ENCODE assay signal across 8 cellular contexts in the genomic region with DNA sequence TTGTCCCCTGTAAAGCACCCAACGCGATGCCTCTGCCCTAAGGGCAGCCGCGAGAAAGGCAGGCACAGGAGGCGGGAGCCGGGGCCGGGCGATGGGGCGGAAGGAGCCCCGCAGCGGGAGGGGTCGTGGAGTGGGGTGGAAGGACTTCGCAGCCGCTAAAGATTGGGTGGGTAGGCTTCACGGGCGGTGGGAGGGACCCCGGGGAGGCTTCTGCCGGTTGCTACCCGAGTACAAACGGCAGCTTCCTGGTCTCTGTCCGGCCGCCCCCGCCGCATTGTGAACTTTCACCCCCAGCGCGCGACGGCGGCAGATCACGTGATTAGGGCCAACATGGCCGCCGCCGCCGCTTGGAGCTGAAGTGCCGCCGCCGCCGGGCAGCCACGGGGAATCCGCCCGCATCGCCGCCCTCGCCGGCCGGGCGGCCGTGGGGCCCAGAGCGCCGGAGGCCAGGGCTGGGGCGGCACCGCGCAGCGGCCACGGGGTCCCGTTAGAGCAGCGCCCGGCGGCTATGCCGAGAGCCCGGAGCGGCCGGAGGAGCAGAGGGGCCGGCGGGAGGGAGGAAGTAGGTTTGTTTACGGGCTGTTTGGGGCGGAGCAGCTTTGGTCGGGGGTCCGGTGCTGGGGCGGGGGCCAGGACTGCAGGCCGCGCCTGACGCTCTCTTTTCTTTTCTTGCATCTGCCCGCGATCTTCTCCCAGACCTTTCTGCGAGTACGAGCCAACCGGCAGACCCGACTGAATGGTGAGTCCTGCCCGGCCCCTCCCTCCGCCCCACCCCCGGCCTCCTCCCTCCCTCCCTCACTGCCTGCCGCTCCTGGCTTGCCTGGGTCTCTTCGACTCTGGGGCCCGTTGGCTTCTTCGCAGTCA. TPM values are rescaled to one million over a fixed set of nuclear protein-coding genes. Genes with fewer than 3 reads are reported as not detected.
A peak's percentile ranks its signal among the peaks of the same experiment; 100 is the strongest.
DNase-seq lines count a peak whose midpoint lies in the region; ATAC-seq and TF ChIP-seq lines count a peak whose summit lies in the region.

No MANE protein-coding gene starts in this region.

- no TSS peak for BruUV-seq in A673 (replicated peaks; lab: Mats Ljungman, UMichigan)

- no peaks in the 10 kb centered on the region for H3K27me3 ChIP-seq in A673 (replicated peaks; ENCODE audit: insufficient read depth, low read depth, low read length, poor library complexity)

- H3K36me3 ChIP-seq in A673 (ENCODE audit: insufficient read depth, low read length, poor library complexity, severe bottlenecking), result peaks cover 26% of the 10 kb centered on the region

- no peak for TF ChIP-seq CTCF in A673 (conservative IDR thresholded peaks at IDR 0.05; ENCODE audit: low read depth, low read length)

- no peaks in the 10 kb centered on the region for H3K9me3 ChIP-seq in A673 (ENCODE audit: low read depth, low read length, poor library complexity, severe bottlenecking)

- peak overlapping the region; percentile 93 for H3K4me3 ChIP-seq in A673 (ENCODE audit: low read depth, low read length, poor library complexity, severe bottlenecking)

- peak; percentile 71 for ATAC-seq in GM18868 (IDR thresholded peaks at IDR 0.05; ENCODE audit: unreplicated experiment)
- peak; percentile 53 for ATAC-seq in HG03103 (IDR thresholded peaks at IDR 0.05; ENCODE audit: low read depth, unreplicated experiment)

- H3K27ac ChIP-seq in A673 (ENCODE audit: low read depth, low read length, poor library complexity, severe bottlenecking), result peak overlapping the region; percentile 97

- CTCF ChIA-PET in A673 (lab: Charles Lee), result interaction anchor here (1.2 kb wide), 1 partner anchor 414 kb away, joined by 3 read pairs; no protein-coding TSS in a partner anchor

- intact Hi-C loops in A673 (cut with micrococcal nuclease; ENCODE audit: unreplicated experiment), result no loop called here

- peaks cover 10% of the 10 kb centered on the region for H3K4me1 ChIP-seq in A673 (ENCODE audit: insufficient read depth, low read length, poor library complexity, severe bottlenecking)

- POLR2A ChIA-PET in A673 (lab: Charles Lee; ENCODE audit: low non-redundant PET), result no interaction called here

- DNase-seq in A673 (ENCODE audit: low spot score) (peak; percentile 90), NCI-H2227 treated with DMSO at 0.1 percent for 48 hours (lab: John Stamatoyannopoulos, UW) (peak; percentile 88), cerebellar cortex (ENCODE audit: low spot score) (peak; percentile 87), kidney glomerular epithelial cell (lab: John Stamatoyannopoulos, UW) (peak; percentile 69)
- peak; percentile 84 for DNase-seq in activated CD4-positive, alpha-beta T cell treated with anti-CD3 and anti-CD28 coated beads for 1 hour
- DNase-seq in stimulated activated CD4-positive, alpha-beta T cell treated with anti-CD3 and anti-CD28 coated beads, Interleukin-15, amount 100 ng/mL, for 48 hours (ENCODE audit: low read depth in 2 of 2), result peak; percentile 86

RNA-seq across cellular contexts. Expression of a gene that starts 42.4 kb away (rescaled TPM):
- 3.3 and 5.6 TPM in 2 replicates for total RNA-seq in A673 (2021)

RNA-seq across cellular contexts. Expression of a gene that starts 42.6 kb away (rescaled TPM):
- 0.26 and 0.87 TPM in 2 replicates for total RNA-seq in A673 (2021)

Comparison
In these comparisons a context has a peak if more than half of its experiments do, and no peak if none do; other contexts are left out.
1. Peak in every context shown above with its lines: DNase-seq, ATAC-seq, H3K4me3 ChIP-seq and H3K27ac ChIP-seq.